9 cellular contexts compared by ENCODE assay signal in genomic region chr3:55482496-55483195, GRCh38. TPM values are rescaled to one million over a fixed set of nuclear protein-coding genes. Genes with fewer than 3 reads are reported as not detected.
DNase-seq lines count a peak whose midpoint lies in the region; ATAC-seq and TF ChIP-seq lines count a peak whose summit lies in the region.
"Had no signal": no experiment of that assay in that cellular context is flagged by ENCODE, and none has a peak within 500 bp of the region (broad histone marks: within the 10 kb centered on the region; RNA-seq: fewer than 3 reads in every experiment).

No MANE protein-coding gene starts in this region.

- ATAC-seq in RWPE2 (ENCODE audit: low read depth) (no peak), foreskin keratinocyte (peak; percentile 20), psoas muscle (no peak)
- no peak for ATAC-seq in activated CD8-positive, alpha-beta T cell treated with anti-CD3 and anti-CD28 coated beads, Interleukin-2, amount 10 ng/mL, durations not matched to agents 7 days and 5 days

- H3K27ac Mint-ChIP-seq in activated CD8-positive, alpha-beta T cell treated with anti-CD3 and anti-CD28 coated beads, Interleukin-2, amount 10 ng/mL, durations not matched to agents 7 days and 5 days: no peak overlapping the region
- H3K27ac Mint-ChIP-seq: activated naive CD8-positive, alpha-beta T cell treated with anti-CD3 and anti-CD28 coated beads, Interleukin-2, amount 10 ng/mL, durations not matched to agents 7 days and 5 days had no signal

- H3K27me3 Mint-ChIP-seq in activated CD8-positive, alpha-beta T cell treated with anti-CD3 and anti-CD28 coated beads, Interleukin-2, amount 10 ng/mL, durations not matched to agents 7 days and 5 days (ENCODE audit: low read depth): peaks cover 77% of the 10 kb centered on the region

- no peaks in the 10 kb centered on the region for H3K4me1 ChIP-seq in RWPE2 (ENCODE audit: insufficient read depth, poor library complexity, severe bottlenecking)
- H3K4me1 ChIP-seq in foreskin keratinocyte: peaks cover 11% of the 10 kb centered on the region
- H3K4me1 ChIP-seq in psoas muscle: peaks cover 5% of the 10 kb centered on the region

- WGBS in psoas muscle, 3 donors: 32 to 46% (median 35%) methylated on average over 38 of the region's 38 CpGs

- DNase-seq in BJ (ENCODE audit: low read depth) (no peak), RWPE2 (ENCODE audit: low spot score) (peak; percentile 57), foreskin keratinocyte (peak; percentile 30 to 33), psoas muscle (no peak), KG1 (lab: John Stamatoyannopoulos, UW) (no peak), DMS153 (lab: John Stamatoyannopoulos, UW) (no peak), COLO668 (lab: John Stamatoyannopoulos, UW; ENCODE audit: unreplicated experiment) (no peak)
- DNase-seq in activated CD8-positive, alpha-beta T cell treated with anti-CD3 and anti-CD28 coated beads, Interleukin-2, amount 10 ng/mL, durations not matched to agents 7 days and 5 days: no peak
- DNase-seq: activated naive CD8-positive, alpha-beta T cell treated with anti-CD3 and anti-CD28 coated beads, Interleukin-2, amount 10 ng/mL, durations not matched to agents 7 days and 5 days had no signal

- no peak overlapping the region for H3K4me3 Mint-ChIP-seq in activated CD8-positive, alpha-beta T cell treated with anti-CD3 and anti-CD28 coated beads, Interleukin-2, amount 10 ng/mL, durations not matched to agents 7 days and 5 days
- H3K4me3 Mint-ChIP-seq: activated naive CD8-positive, alpha-beta T cell treated with anti-CD3 and anti-CD28 coated beads, Interleukin-2, amount 10 ng/mL, durations not matched to agents 7 days and 5 days had no signal

- no peaks in the 10 kb centered on the region for H3K27me3 ChIP-seq in BJ (ENCODE audit: control insufficient read depth, insufficient read depth, low read length)
- H3K27me3 ChIP-seq in RWPE2 (ENCODE audit: insufficient read depth, poor library complexity, severe bottlenecking): no peaks in the 10 kb centered on the region
- H3K27me3 ChIP-seq in foreskin keratinocyte: no peaks in the 10 kb centered on the region
- H3K27me3 ChIP-seq in psoas muscle (ENCODE audit: insufficient read depth in 3 of 3, low read length in 2 of 3): peaks cover 0 to 13% (median 2%) of the 10 kb centered on the region in 3 donors

- H3K36me3 Mint-ChIP-seq in activated CD8-positive, alpha-beta T cell treated with anti-CD3 and anti-CD28 coated beads, Interleukin-2, amount 10 ng/mL, durations not matched to agents 7 days and 5 days (ENCODE audit: low read depth): no peaks in the 10 kb centered on the region

- POLR2A ChIA-PET in BJ (lab: Charles Lee): interaction anchor here (0.6 to 2.8 kb wide), 4 partner anchors 313 to 623 kb away, joined by 3 to 20 read pairs (median 4); no protein-coding TSS in a partner anchor
- POLR2A ChIA-PET in activated CD8-positive, alpha-beta T cell treated with anti-CD3 and anti-CD28 coated beads, Interleukin-2, amount 10 ng/mL, durations not matched to agents 7 days and 5 days (lab: Charles Lee): no interaction called here

- H3K36me3 ChIP-seq in BJ (ENCODE audit: control insufficient read depth, insufficient read depth, low read length) (peaks cover 8% of the 10 kb centered on the region), RWPE2 (ENCODE audit: low read depth) (peaks cover 24% of the 10 kb centered on the region), psoas muscle (ENCODE audit: insufficient read depth in 1 of 2, low read depth in 1 of 2) (no peaks in the 10 kb centered on the region)

- CTCF ChIA-PET in BJ (lab: Yijun Ruan, JAX): interaction anchor here (0.6 to 4.3 kb wide), 5 partner anchors 162 to 317 kb away, joined by 3 to 36 read pairs (median 3); no protein-coding TSS in a partner anchor
- CTCF ChIA-PET in activated CD8-positive, alpha-beta T cell treated with anti-CD3 and anti-CD28 coated beads, Interleukin-2, amount 10 ng/mL, durations not matched to agents 7 days and 5 days (lab: Charles Lee): no interaction called here

- H3K9me3 ChIP-seq in RWPE2 (ENCODE audit: severe bottlenecking) (no peaks in the 10 kb centered on the region), psoas muscle (no peaks in the 10 kb centered on the region)

- H3K4me3 ChIP-seq in BJ (ENCODE audit: low read depth, low read length): peak overlapping the region; percentile 68
- H3K4me3 ChIP-seq in RWPE2 (ENCODE audit: severe bottlenecking): no peak overlapping the region
- H3K4me3 ChIP-seq in psoas muscle: peak overlapping the region; percentile 65

- H3K27ac ChIP-seq in RWPE2 (ENCODE audit: poor library complexity, severe bottlenecking) (no peak overlapping the region), foreskin keratinocyte (peak overlapping the region; percentile 47), psoas muscle (no peak overlapping the region)

- H3K9me3 Mint-ChIP-seq in activated CD8-positive, alpha-beta T cell treated with anti-CD3 and anti-CD28 coated beads, Interleukin-2, amount 10 ng/mL, durations not matched to agents 7 days and 5 days (ENCODE audit: insufficient read depth): no peaks in the 10 kb centered on the region
- H3K9me3 Mint-ChIP-seq: activated naive CD8-positive, alpha-beta T cell treated with anti-CD3 and anti-CD28 coated beads, Interleukin-2, amount 10 ng/mL, durations not matched to agents 7 days and 5 days had no signal

- TF ChIP-seq CTCF in BJ (IDR thresholded peaks at IDR 0.05; ENCODE audit: insufficient read depth, low read depth, low read length) (no peak), RWPE2 (IDR thresholded peaks at IDR 0.05; ENCODE audit: poor library complexity, severe bottlenecking) (no peak), foreskin keratinocyte (conservative IDR thresholded peaks at IDR 0.05) (no peak), psoas muscle (IDR thresholded peaks at IDR 0.05) (no peak)

- H3K4me1 Mint-ChIP-seq in activated CD8-positive, alpha-beta T cell treated with anti-CD3 and anti-CD28 coated beads, Interleukin-2, amount 10 ng/mL, durations not matched to agents 7 days and 5 days (ENCODE audit: low read depth): peaks cover 16% of the 10 kb centered on the region

- intact Hi-C loops in psoas muscle (cut with DNase I): loop anchor here (2.0 to 10.0 kb wide), 6 partner anchors 240 to 1012 kb away; no protein-coding TSS in a partner anchor

RNA-seq across cellular contexts. Expression of gene WNT5A, which starts 4.5 kb away (rescaled TPM):
- polyA plus RNA-seq in BJ (2011; rRNA removed): 619 and 627 TPM in 2 replicates
- 678 and 907 TPM in 2 replicates for polyA minus RNA-seq in BJ (2011; rRNA and poly(A)+ RNA removed)
- 13.5 and 19.6 TPM in 2 replicates for total RNA-seq in foreskin keratinocyte
- 4.0 and 4.9 TPM in 2 replicates for polyA plus RNA-seq in foreskin keratinocyte
- total RNA-seq in psoas muscle: 1 to 10 TPM in 3 of 4 donors, under 1 TPM in 1; 0.59 to 6.2 (median 2.0) TPM
- polyA plus RNA-seq in psoas muscle: 1 to 10 TPM in 1 of 3 donors, under 1 TPM in 2; 0.43 to 2.3 (median 0.44) TPM
- total RNA-seq in activated CD8-positive, alpha-beta T cell treated with anti-CD3 and anti-CD28 coated beads, Interleukin-2, amount 10 ng/mL, durations not matched to agents 7 days and 5 days: not detected
- total RNA-seq: activated naive CD8-positive, alpha-beta T cell treated with anti-CD3 and anti-CD28 coated beads, Interleukin-2, amount 10 ng/mL, durations not matched to agents 7 days and 5 days had no signal

Comparison
In these comparisons a context has a peak if more than half of its experiments do, and no peak if none do; other contexts are left out.
1. DNase-seq: peak in RWPE2 (single experiment) and foreskin keratinocyte (2 of 2); none in BJ (single experiment), psoas muscle (0 of 2), KG1 (single experiment), DMS153 (single experiment), activated CD8-positive, alpha-beta T cell treated with anti-CD3 and anti-CD28 coated beads, Interleukin-2, amount 10 ng/mL, durations not matched to agents 7 days and 5 days (single experiment) and COLO668 (single experiment).